12 cellular contexts compared by ENCODE assay signal in the genomic region with DNA sequence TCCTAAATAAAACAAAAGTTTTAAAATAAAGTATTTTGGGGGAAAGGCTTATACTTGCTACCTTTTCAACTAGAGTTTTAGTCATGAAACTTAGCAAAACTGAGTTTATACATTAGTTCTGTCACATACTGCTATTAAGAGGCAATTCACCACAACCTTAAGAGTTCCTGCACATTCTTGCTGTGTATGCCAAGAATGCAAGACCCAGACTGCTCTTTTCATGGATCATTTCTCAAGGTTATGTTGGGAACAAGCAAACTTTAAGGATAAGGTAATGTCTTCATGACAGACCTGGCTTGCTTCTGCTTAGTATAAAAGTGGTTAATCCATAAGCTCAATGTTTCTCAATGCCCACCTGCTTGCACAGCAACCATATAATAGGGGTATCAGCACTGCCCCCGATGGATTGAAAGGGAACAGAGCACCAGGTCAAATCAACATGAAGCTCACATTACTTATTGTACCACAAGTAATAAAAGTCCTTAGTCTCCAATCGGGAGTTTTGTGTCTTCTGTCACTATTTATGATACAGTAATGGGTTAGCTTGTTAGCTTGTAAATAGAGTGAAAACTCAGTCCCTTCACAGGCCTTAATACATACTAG.
DNase-seq lines count a peak whose midpoint lies in the region; ATAC-seq, FAIRE-seq and TF ChIP-seq lines count a peak whose summit lies in the region.
"Had no signal": no experiment of that assay in that cellular context is flagged by ENCODE, and none has a peak within 500 bp of the region (broad histone marks: within the 10 kb centered on the region; RNA-seq: fewer than 3 reads in every experiment).

No MANE protein-coding gene starts in this region.

- no peaks in the 10 kb centered on the region for H3K9me3 ChIP-seq in pancreas

- intact Hi-C loops in pancreas (cut with DNase I) = no loop called here

- TF ChIP-seq CTCF in brain microvascular endothelial cell (IDR thresholded peaks at IDR 0.05; ENCODE audit: low read depth, low read length, missing control alignments) (peak; percentile 21), nephron progenitor cell (IDR thresholded peaks at IDR 0.05) (peak; percentile 19), pancreas (IDR thresholded peaks at IDR 0.05) (no peak), coronary artery (IDR thresholded peaks at IDR 0.05) (no peak)

- H3K4me3 Mint-ChIP-seq in nephron progenitor cell = no peak overlapping the region
- H3K4me3 Mint-ChIP-seq: activated T-helper 17 cell treated with anti-CD3 and anti-CD28 coated beads, Interleukin-2, amount 50 U/mL, for 72 hours had no signal

- in situ Hi-C loops in brain microvascular endothelial cell (cut with HindIII; ENCODE audit: low pct_ligation_motif_present, low sequenced_read_pairs) = no loop called here

- no peaks in the 10 kb centered on the region for H3K4me1 ChIP-seq in pancreas

- FAIRE-seq in pancreas (lab: Jason Lieb, UNC) = no peak

- peaks cover 4% of the 10 kb centered on the region for H3K27me3 Mint-ChIP-seq in nephron progenitor cell (ENCODE audit: low read depth, poor library complexity)
- H3K27me3 Mint-ChIP-seq: activated T-helper 17 cell treated with anti-CD3 and anti-CD28 coated beads, Interleukin-2, amount 50 U/mL, for 72 hours had no signal

- H3K36me3 ChIP-seq in brain microvascular endothelial cell (replicated peaks) = no peaks in the 10 kb centered on the region
- no peaks in the 10 kb centered on the region for H3K36me3 ChIP-seq in pancreas

- no peak overlapping the region for H3K27ac Mint-ChIP-seq in nephron progenitor cell
- H3K27ac Mint-ChIP-seq: activated T-helper 17 cell treated with anti-CD3 and anti-CD28 coated beads, Interleukin-2, amount 50 U/mL, for 72 hours had no signal

- H3K27me3 ChIP-seq in brain microvascular endothelial cell (replicated peaks) (no peaks in the 10 kb centered on the region), pancreas (no peaks in the 10 kb centered on the region)

- no peaks in the 10 kb centered on the region for H3K36me3 Mint-ChIP-seq in nephron progenitor cell (ENCODE audit: low read depth)

- peaks cover 8% of the 10 kb centered on the region for H3K4me1 Mint-ChIP-seq in nephron progenitor cell

- H3K9me3 Mint-ChIP-seq in nephron progenitor cell = no peaks in the 10 kb centered on the region
- H3K9me3 Mint-ChIP-seq: activated T-helper 17 cell treated with anti-CD3 and anti-CD28 coated beads, Interleukin-2, amount 50 U/mL, for 72 hours had no signal

- ATAC-seq in pancreas = no peak
- ATAC-seq in HG03135 (IDR thresholded peaks at IDR 0.05; ENCODE audit: unreplicated experiment) = no peak
- ATAC-seq: activated T-helper 17 cell treated with anti-CD3 and anti-CD28 coated beads, Interleukin-2, amount 50 U/mL, for 72 hours had no signal

- H3K27ac ChIP-seq in brain microvascular endothelial cell (no peak overlapping the region), pancreas (no peak overlapping the region), coronary artery (no peak overlapping the region)

- H3K4me3 ChIP-seq in brain microvascular endothelial cell (ENCODE audit: low read depth, low read length) (no peak overlapping the region), pancreas (no peak overlapping the region), coronary artery (no peak overlapping the region)

- DNase-seq in NCI-H2171 treated with DMSO at 0.1 percent for 48 hours (lab: John Stamatoyannopoulos, UW) (peak; percentile 3), NCI-H2171 (lab: John Stamatoyannopoulos, UW) (no peak), Kasumi-1 (lab: John Stamatoyannopoulos, UW) (peak; percentile 17 to 40), brain microvascular endothelial cell (no peak), nephron progenitor cell (no peak), pancreas (no peak), coronary artery (ENCODE audit: low spot score) (no peak)
- DNase-seq: activated CD4-positive, alpha-beta T cell treated with anti-CD3 and anti-CD28 coated beads, Interleukin-2, amount 50 U/mL, for 48 hours; anterior cingulate cortex; NCI-H1694 had no signal

- WGBS in pancreas, 2 donors = 67 to 80% methylated on average over 2 of the region's 2 CpGs

Comparison
In these comparisons a context has a peak if more than half of its experiments do, and no peak if none do; other contexts are left out.
1. DNase-seq: peak in NCI-H2171 treated with DMSO at 0.1 percent for 48 hours (single experiment) and Kasumi-1 (2 of 2); none in NCI-H2171 (single experiment), brain microvascular endothelial cell (single experiment), nephron progenitor cell (single experiment), pancreas (0 of 6) and coronary artery (single experiment).
2. CTCF ChIP-seq: peak in brain microvascular endothelial cell (single experiment) and nephron progenitor cell (single experiment); none in pancreas (0 of 4) and coronary artery (single experiment).